ENCODE assay signal across 31 cellular contexts in the genomic region with DNA sequence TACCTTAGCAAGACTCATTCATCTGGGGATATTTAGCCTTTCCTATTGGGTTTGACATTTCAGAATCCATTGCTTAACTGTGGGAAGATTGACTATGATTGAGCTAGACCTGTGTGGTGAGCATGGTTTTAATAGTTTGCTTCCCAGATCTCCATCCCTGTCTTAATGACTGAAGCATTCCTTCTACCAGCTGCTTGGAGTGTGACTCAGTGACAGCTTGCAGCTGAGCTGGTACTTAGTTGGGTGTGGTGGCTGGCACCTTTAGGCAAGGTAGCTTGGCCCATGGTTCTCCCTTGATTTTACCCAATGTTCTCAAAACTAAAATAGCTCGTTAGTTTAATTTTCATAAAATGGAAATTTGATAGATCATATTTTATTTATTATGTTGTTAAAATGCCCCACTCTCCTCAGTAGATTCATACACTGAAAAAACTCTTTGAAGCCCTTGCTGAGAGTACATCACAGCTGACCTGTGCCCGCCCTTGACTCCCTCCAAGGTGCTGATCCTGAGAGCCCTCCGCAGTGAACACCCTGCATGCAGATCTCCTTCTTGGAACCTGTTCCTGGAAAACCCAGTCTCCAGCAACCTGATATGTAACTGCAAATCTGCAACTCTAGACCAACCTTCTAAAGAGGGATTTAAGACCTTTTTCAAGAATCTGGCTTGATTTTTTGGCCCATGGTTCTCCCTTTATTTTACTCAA. TPM values are rescaled to one million over a fixed set of nuclear protein-coding genes. Genes with fewer than 3 reads are reported as not detected.
"Had no signal": no experiment of that assay in that cellular context is flagged by ENCODE, and none has a peak within 500 bp of the region (broad histone marks: within the 10 kb centered on the region; RNA-seq: fewer than 3 reads in every experiment).

No MANE protein-coding gene starts in this region.

- H3K27me3 ChIP-seq: adrenal gland, ascending aorta, breast epithelium, cardiac muscle cell, colonic mucosa, foreskin keratinocyte, gastrocnemius medialis had no signal

- H3K27ac Mint-ChIP-seq: activated CD4-positive, alpha-beta memory T cell treated with anti-CD3 and anti-CD28 coated beads for 36 hours; activated CD4-positive, alpha-beta T cell treated with anti-CD3 and anti-CD28 coated beads for 36 hours; activated CD4-positive, alpha-beta T cell treated with anti-CD3 and anti-CD28 coated beads, Interleukin-2, amount 10 ng/mL, durations not matched to agents 24 days and 14 days; activated CD8-positive, alpha-beta memory T cell treated with anti-CD3 and anti-CD28 coated beads, Interleukin-2, amount 10 ng/mL, durations not matched to agents 7 days and 5 days; activated CD8-positive, alpha-beta T cell treated with anti-CD3 and anti-CD28 coated beads, Interleukin-2, amount 10 ng/mL, durations not matched to agents 7 days and 5 days; activated naive CD4-positive, alpha-beta T cell treated with anti-CD3 and anti-CD28 coated beads for 36 hours; activated naive CD4-positive, alpha-beta T cell treated with anti-CD3 and anti-CD28 coated beads, Interleukin-2, amount 50 U/mL, for 24 hours; activated naive CD8-positive, alpha-beta T cell treated with anti-CD3 and anti-CD28 coated beads for 36 hours; activated naive CD8-positive, alpha-beta T cell treated with anti-CD3 and anti-CD28 coated beads, Interleukin-2, amount 50 U/mL, for 24 hours; activated T-helper 1 cell treated with anti-CD3 and anti-CD28 coated beads, Interleukin-12 subunit alpha, Interleukin-12 subunit beta, Interleukin-2, Interleukin-4 antibody, amounts not matched to agents 30 ng/mL and 10 ng/mL and 1 ng/mL, durations not matched to agents 14 hours and 24 hours and 36 hours; activated T-helper 2 cell treated with anti-CD3 and anti-CD28 coated beads, Interferon-gamma antibody, Interleukin-2, Interleukin-4, amounts not matched to agents 10 μg/mL and 5 μg/mL and 100 μg/mL, durations not matched to agents 14 hours and 24 hours and 36 hours had no signal

- H3K9me3 ChIP-seq: adrenal gland, ascending aorta, breast epithelium, colonic mucosa, gastrocnemius medialis had no signal

- H3K4me1 ChIP-seq: adrenal gland, ascending aorta, colonic mucosa, foreskin keratinocyte had no signal

- H3K4me3 ChIP-seq: adrenal gland, ascending aorta, breast epithelium, cardiac muscle cell, colonic mucosa, gastrocnemius medialis had no signal

- H3K4me3 Mint-ChIP-seq: activated CD4-positive, alpha-beta memory T cell treated with anti-CD3 and anti-CD28 coated beads for 36 hours; activated CD4-positive, alpha-beta T cell treated with anti-CD3 and anti-CD28 coated beads for 36 hours; activated CD4-positive, alpha-beta T cell treated with anti-CD3 and anti-CD28 coated beads, Interleukin-2, amount 10 ng/mL, durations not matched to agents 24 days and 14 days; activated CD8-positive, alpha-beta memory T cell treated with anti-CD3 and anti-CD28 coated beads, Interleukin-2, amount 10 ng/mL, durations not matched to agents 7 days and 5 days; activated CD8-positive, alpha-beta T cell treated with anti-CD3 and anti-CD28 coated beads, Interleukin-2, amount 10 ng/mL, durations not matched to agents 7 days and 5 days; activated naive CD4-positive, alpha-beta T cell treated with anti-CD3 and anti-CD28 coated beads for 36 hours; activated naive CD4-positive, alpha-beta T cell treated with anti-CD3 and anti-CD28 coated beads, Interleukin-2, amount 50 U/mL, for 24 hours; activated naive CD8-positive, alpha-beta T cell treated with anti-CD3 and anti-CD28 coated beads for 36 hours; activated naive CD8-positive, alpha-beta T cell treated with anti-CD3 and anti-CD28 coated beads, Interleukin-2, amount 50 U/mL, for 24 hours; activated T-helper 1 cell treated with anti-CD3 and anti-CD28 coated beads, Interleukin-12 subunit alpha, Interleukin-12 subunit beta, Interleukin-2, Interleukin-4 antibody, amounts not matched to agents 30 ng/mL and 10 ng/mL and 1 ng/mL, durations not matched to agents 14 hours and 24 hours and 36 hours; brain had no signal

- H3K9me3 Mint-ChIP-seq: activated CD4-positive, alpha-beta memory T cell treated with anti-CD3 and anti-CD28 coated beads for 36 hours; activated naive CD4-positive, alpha-beta T cell treated with anti-CD3 and anti-CD28 coated beads for 36 hours; activated T-helper 1 cell treated with anti-CD3 and anti-CD28 coated beads, Interleukin-12 subunit alpha, Interleukin-12 subunit beta, Interleukin-2, Interleukin-4 antibody, amounts not matched to agents 30 ng/mL and 10 ng/mL and 1 ng/mL, durations not matched to agents 14 hours and 24 hours and 36 hours; activated T-helper 2 cell treated with anti-CD3 and anti-CD28 coated beads, Interferon-gamma antibody, Interleukin-2, Interleukin-4, amounts not matched to agents 10 μg/mL and 5 μg/mL and 100 μg/mL, durations not matched to agents 14 hours and 24 hours and 36 hours; brain had no signal

- H3K36me3 Mint-ChIP-seq: activated CD4-positive, alpha-beta memory T cell treated with anti-CD3 and anti-CD28 coated beads for 36 hours; activated CD8-positive, alpha-beta memory T cell treated with anti-CD3 and anti-CD28 coated beads, Interleukin-2, amount 10 ng/mL, durations not matched to agents 7 days and 5 days; activated naive CD4-positive, alpha-beta T cell treated with anti-CD3 and anti-CD28 coated beads, Interleukin-2, amount 50 U/mL, for 24 hours; activated naive CD8-positive, alpha-beta T cell treated with anti-CD3 and anti-CD28 coated beads for 36 hours had no signal

- H3K4me1 Mint-ChIP-seq: activated CD4-positive, alpha-beta T cell treated with anti-CD3 and anti-CD28 coated beads for 36 hours; activated CD4-positive, alpha-beta T cell treated with anti-CD3 and anti-CD28 coated beads, Interleukin-2, amount 10 ng/mL, durations not matched to agents 24 days and 14 days; activated CD8-positive, alpha-beta memory T cell treated with anti-CD3 and anti-CD28 coated beads, Interleukin-2, amount 10 ng/mL, durations not matched to agents 7 days and 5 days; activated naive CD4-positive, alpha-beta T cell treated with anti-CD3 and anti-CD28 coated beads, Interleukin-2, amount 50 U/mL, for 24 hours; activated naive CD8-positive, alpha-beta T cell treated with anti-CD3 and anti-CD28 coated beads for 36 hours; activated naive CD8-positive, alpha-beta T cell treated with anti-CD3 and anti-CD28 coated beads, Interleukin-2, amount 50 U/mL, for 24 hours had no signal

- H3K27me3 Mint-ChIP-seq: activated CD4-positive, alpha-beta T cell treated with anti-CD3 and anti-CD28 coated beads, Interleukin-2, amount 10 ng/mL, durations not matched to agents 24 days and 14 days; activated CD8-positive, alpha-beta memory T cell treated with anti-CD3 and anti-CD28 coated beads, Interleukin-2, amount 10 ng/mL, durations not matched to agents 7 days and 5 days had no signal

- H3K27ac ChIP-seq: adrenal gland, ascending aorta, breast epithelium, cardiac muscle cell, colonic mucosa, foreskin keratinocyte, gastrocnemius medialis had no signal

- H3K36me3 ChIP-seq: adrenal gland, ascending aorta, breast epithelium, cardiac muscle cell, colonic mucosa, gastrocnemius medialis had no signal

- DNase-seq: activated CD4-positive, alpha-beta memory T cell treated with anti-CD3 and anti-CD28 coated beads for 36 hours; activated CD4-positive, alpha-beta T cell treated with anti-CD3 and anti-CD28 coated beads for 36 hours; activated CD4-positive, alpha-beta T cell treated with anti-CD3 and anti-CD28 coated beads, Interleukin-2, amount 10 ng/mL, durations not matched to agents 24 days and 14 days; activated CD4-positive, CD25-positive, alpha-beta regulatory T cell; activated CD4-positive, CD25-positive, alpha-beta regulatory T cell treated with anti-CD3 and anti-CD28 coated beads, Interleukin-2, amount 50 U/mL, for 72 hours; activated CD8-positive, alpha-beta memory T cell treated with anti-CD3 and anti-CD28 coated beads, Interleukin-2, amount 10 ng/mL, durations not matched to agents 7 days and 5 days; activated CD8-positive, alpha-beta memory T cell treated with anti-CD3 and anti-CD28 coated beads, Interleukin-2, amount 50 U/mL, for 4 hours; activated CD8-positive, alpha-beta T cell treated with anti-CD3 and anti-CD28 coated beads, Interleukin-2, amount 10 ng/mL, durations not matched to agents 7 days and 5 days; activated effector memory CD4-positive, alpha-beta T cell treated with anti-CD3 and anti-CD28 coated beads, Interleukin-2, amount 50 U/mL, for 16 hours; activated naive CD4-positive, alpha-beta T cell treated with anti-CD3 and anti-CD28 coated beads for 36 hours; activated naive CD8-positive, alpha-beta T cell treated with anti-CD3 and anti-CD28 coated beads for 36 hours; activated naive CD8-positive, alpha-beta T cell treated with anti-CD3 and anti-CD28 coated beads, Interleukin-2, amount 50 U/mL, for 24 hours; activated T-cell treated with anti-CD3 and anti-CD28 coated beads, Interleukin-2, amount 50 U/mL, for 1 hour; activated T-cell treated with anti-CD3 and anti-CD28 coated beads, Interleukin-2, amount 50 U/mL, for 48 hours; adrenal gland; central memory CD4-positive, alpha-beta T cell; cerebellar nuclear complex; colonic mucosa; effector CD8-positive, alpha-beta T cell; foreskin keratinocyte; gastrocnemius medialis; glutamatergic neuron; T-helper 2 cell had no signal

RNA-seq across cellular contexts. Expression of a gene that starts 19.1 kb away (rescaled TPM):
- total RNA-seq: activated CD8-positive, alpha-beta T cell treated with anti-CD3 and anti-CD28 coated beads, Interleukin-2, amount 10 ng/mL, durations not matched to agents 7 days and 5 days; ascending aorta; dermis microvascular lymphatic vessel endothelial cell; foreskin keratinocyte had no signal
